In the genomic region with DNA sequence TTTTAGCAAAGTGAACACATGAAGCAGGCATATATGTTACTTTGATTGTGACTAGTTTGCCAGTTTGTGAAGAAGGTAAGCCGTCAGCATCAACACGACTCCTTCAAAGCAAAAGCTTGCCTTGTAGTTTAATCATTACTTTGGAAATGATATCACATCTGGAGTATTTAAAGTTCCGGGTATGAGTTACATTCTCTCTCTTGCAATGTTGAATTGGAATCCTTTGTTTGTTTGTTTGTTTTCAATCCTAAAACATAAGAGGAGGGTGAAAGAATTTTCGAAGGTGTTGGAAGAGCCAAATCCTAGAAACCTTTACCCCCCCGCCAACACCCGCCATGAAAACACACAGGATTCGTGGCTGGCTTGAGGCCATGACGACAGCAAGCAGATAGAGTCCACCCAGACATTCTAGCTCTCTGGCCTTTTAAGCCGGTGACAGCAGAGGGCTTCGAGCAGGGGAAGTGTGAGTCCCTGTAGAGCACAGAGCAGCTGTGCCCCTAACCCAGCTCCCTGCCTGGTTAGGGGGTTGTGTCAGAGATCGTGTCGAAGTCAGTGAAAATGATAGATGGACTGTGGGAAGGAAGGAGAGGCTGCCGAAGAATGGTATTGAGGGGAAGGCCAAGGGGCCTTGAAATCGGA, we compare ENCODE assay signal across 20 cellular contexts.
"Had no signal": no experiment of that assay in that cellular context is flagged by ENCODE, and none has a peak within 500 bp of the region (broad histone marks: within the 10 kb centered on the region; RNA-seq: fewer than 3 reads in every experiment).

No MANE protein-coding gene starts in this region.

- H3K4me3 ChIP-seq: gastroesophageal sphincter, mucosa of descending colon, spleen had no signal

- H3K36me3 ChIP-seq: brain microvascular endothelial cell, gastroesophageal sphincter, spleen had no signal

- H3K9me3 Mint-ChIP-seq: activated naive CD8-positive, alpha-beta T cell treated with anti-CD3 and anti-CD28 coated beads for 36 hours; activated T-helper 1 cell treated with anti-CD3 and anti-CD28 coated beads, Interleukin-12 subunit alpha, Interleukin-12 subunit beta, Interleukin-2, Interleukin-4 antibody, amounts not matched to agents 30 ng/mL and 10 ng/mL and 1 ng/mL, durations not matched to agents 14 hours and 24 hours and 36 hours; effector memory CD8-positive, alpha-beta T cell; memory B cell; naive thymus-derived CD8-positive, alpha-beta T cell; WTC11 had no signal

- H3K27ac Mint-ChIP-seq: activated naive CD8-positive, alpha-beta T cell treated with anti-CD3 and anti-CD28 coated beads for 36 hours; activated T-helper 1 cell treated with anti-CD3 and anti-CD28 coated beads, Interleukin-12 subunit alpha, Interleukin-12 subunit beta, Interleukin-2, Interleukin-4 antibody, amounts not matched to agents 30 ng/mL and 10 ng/mL and 1 ng/mL, durations not matched to agents 14 hours and 24 hours and 36 hours; effector memory CD8-positive, alpha-beta T cell; memory B cell; naive thymus-derived CD8-positive, alpha-beta T cell; progenitor cell of endocrine pancreas; T-helper 17 cell; WTC11 had no signal

- H3K9me3 ChIP-seq: gastroesophageal sphincter, mucosa of descending colon, spleen had no signal

- H3K27ac ChIP-seq: brain microvascular endothelial cell, gastroesophageal sphincter, spleen had no signal

- ATAC-seq: effector memory CD8-positive, alpha-beta T cell; gastroesophageal sphincter; left lobe of liver; mucosa of descending colon; naive thymus-derived CD8-positive, alpha-beta T cell; T-helper 17 cell; WTC11 had no signal

- H3K4me1 ChIP-seq: gastroesophageal sphincter, spleen had no signal

- H3K36me3 Mint-ChIP-seq: activated naive CD8-positive, alpha-beta T cell treated with anti-CD3 and anti-CD28 coated beads for 36 hours; memory B cell; naive thymus-derived CD8-positive, alpha-beta T cell; WTC11 had no signal

- H3K4me1 Mint-ChIP-seq: activated naive CD8-positive, alpha-beta T cell treated with anti-CD3 and anti-CD28 coated beads for 36 hours; memory B cell had no signal

- H3K27me3 ChIP-seq: brain microvascular endothelial cell, gastroesophageal sphincter, spleen had no signal

- DNase-seq: activated CD4-positive, alpha-beta T cell treated with anti-CD3 and anti-CD28 coated beads for 48 hours; activated naive CD8-positive, alpha-beta T cell treated with anti-CD3 and anti-CD28 coated beads for 36 hours; amygdala; brain microvascular endothelial cell; cerebellar nuclear complex; effector memory CD8-positive, alpha-beta T cell; mucosa of descending colon; naive thymus-derived CD8-positive, alpha-beta T cell; occipital lobe; spleen; T-helper 17 cell had no signal

- H3K4me3 Mint-ChIP-seq: activated naive CD8-positive, alpha-beta T cell treated with anti-CD3 and anti-CD28 coated beads for 36 hours; activated T-helper 1 cell treated with anti-CD3 and anti-CD28 coated beads, Interleukin-12 subunit alpha, Interleukin-12 subunit beta, Interleukin-2, Interleukin-4 antibody, amounts not matched to agents 30 ng/mL and 10 ng/mL and 1 ng/mL, durations not matched to agents 14 hours and 24 hours and 36 hours; effector memory CD8-positive, alpha-beta T cell; memory B cell; naive thymus-derived CD8-positive, alpha-beta T cell; T-helper 17 cell; WTC11 had no signal

- FAIRE-seq: islet of Langerhans, TTC549, urothelium cell line had no signal
